In the genomic region with DNA sequence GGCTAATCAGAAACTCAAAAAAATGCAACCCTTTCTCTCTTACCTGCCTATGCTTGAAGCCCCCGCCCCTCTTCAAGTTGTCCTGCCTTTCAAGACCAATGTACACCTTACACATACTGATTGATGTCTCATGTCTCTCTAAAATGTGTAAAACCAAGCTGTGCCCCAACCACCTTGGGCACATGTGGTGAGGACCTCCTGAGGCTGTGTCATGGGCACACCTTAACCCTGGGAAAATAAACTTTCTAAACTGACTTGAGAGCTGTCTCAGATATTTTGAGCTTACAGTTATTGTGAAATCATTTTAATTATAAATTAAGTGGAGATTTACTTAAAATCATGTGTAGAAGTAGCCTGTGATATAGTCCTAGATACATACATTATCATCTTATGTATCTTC, we compare ENCODE assay signal across 2 cellular contexts.
TF ChIP-seq lines count a peak whose summit lies in the region.

No MANE protein-coding gene starts in this region.

TF ChIP-seq in HepG2, 621 proteins besides CTCF, POLR2A, EP300 and RAD21:
- TF ChIP-seq, protein P1, sequence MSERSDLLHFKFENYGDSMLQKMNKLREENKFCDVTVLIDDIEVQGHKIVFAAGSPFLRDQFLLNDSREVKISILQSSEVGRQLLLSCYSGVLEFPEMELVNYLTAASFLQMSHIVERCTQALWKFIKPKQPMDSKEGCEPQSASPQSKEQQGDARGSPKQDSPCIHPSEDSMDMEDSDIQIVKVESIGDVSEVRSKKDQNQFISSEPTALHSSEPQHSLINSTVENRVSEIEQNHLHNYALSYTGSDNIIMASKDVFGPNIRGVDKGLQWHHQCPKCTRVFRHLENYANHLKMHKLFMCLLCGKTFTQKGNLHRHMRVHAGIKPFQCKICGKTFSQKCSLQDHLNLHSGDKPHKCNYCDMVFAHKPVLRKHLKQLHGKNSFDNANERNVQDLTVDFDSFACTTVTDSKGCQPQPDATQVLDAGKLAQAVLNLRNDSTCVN (CRISPR knock-in tag; IDR thresholded peaks at IDR 0.05; ENCODE audit: borderline replicate concordance): no peak
- no peak for TF ChIP-seq GFI1 (CRISPR knock-in tag; IDR thresholded peaks at IDR 0.05; ENCODE audit: borderline replicate concordance)
- TF ChIP-seq, protein P2, sequence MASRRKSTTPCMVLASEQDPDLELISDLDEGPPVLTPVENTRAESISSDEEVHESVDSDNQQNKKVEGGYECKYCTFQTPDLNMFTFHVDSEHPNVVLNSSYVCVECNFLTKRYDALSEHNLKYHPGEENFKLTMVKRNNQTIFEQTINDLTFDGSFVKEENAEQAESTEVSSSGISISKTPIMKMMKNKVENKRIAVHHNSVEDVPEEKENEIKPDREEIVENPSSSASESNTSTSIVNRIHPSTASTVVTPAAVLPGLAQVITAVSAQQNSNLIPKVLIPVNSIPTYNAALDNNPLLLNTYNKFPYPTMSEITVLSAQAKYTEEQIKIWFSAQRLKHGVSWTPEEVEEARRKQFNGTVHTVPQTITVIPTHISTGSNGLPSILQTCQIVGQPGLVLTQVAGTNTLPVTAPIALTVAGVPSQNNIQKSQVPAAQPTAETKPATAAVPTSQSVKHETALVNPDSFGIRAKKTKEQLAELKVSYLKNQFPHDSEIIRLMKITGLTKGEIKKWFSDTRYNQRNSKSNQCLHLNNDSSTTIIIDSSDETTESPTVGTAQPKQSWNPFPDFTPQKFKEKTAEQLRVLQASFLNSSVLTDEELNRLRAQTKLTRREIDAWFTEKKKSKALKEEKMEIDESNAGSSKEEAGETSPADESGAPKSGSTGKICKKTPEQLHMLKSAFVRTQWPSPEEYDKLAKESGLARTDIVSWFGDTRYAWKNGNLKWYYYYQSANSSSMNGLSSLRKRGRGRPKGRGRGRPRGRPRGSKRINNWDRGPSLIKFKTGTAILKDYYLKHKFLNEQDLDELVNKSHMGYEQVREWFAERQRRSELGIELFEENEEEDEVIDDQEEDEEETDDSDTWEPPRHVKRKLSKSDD (CRISPR knock-in tag; IDR thresholded peaks at IDR 0.05; ENCODE audit: low read depth): no peak

TF ChIP-seq in K562, 482 proteins besides CTCF, POLR2A, EP300 and RAD21:
- TF ChIP-seq, protein P3, sequence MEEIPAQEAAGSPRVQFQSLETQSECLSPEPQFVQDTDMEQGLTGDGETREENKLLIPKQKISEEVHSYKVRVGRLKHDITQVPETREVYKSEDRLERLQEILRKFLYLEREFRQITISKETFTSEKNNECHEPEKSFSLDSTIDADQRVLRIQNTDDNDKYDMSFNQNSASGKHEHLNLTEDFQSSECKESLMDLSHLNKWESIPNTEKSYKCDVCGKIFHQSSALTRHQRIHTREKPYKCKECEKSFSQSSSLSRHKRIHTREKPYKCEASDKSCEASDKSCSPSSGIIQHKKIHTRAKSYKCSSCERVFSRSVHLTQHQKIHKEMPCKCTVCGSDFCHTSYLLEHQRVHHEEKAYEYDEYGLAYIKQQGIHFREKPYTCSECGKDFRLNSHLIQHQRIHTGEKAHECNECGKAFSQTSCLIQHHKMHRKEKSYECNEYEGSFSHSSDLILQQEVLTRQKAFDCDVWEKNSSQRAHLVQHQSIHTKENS (CRISPR knock-in tag; IDR thresholded peaks at IDR 0.05): no peak
- TF ChIP-seq, protein P4, sequence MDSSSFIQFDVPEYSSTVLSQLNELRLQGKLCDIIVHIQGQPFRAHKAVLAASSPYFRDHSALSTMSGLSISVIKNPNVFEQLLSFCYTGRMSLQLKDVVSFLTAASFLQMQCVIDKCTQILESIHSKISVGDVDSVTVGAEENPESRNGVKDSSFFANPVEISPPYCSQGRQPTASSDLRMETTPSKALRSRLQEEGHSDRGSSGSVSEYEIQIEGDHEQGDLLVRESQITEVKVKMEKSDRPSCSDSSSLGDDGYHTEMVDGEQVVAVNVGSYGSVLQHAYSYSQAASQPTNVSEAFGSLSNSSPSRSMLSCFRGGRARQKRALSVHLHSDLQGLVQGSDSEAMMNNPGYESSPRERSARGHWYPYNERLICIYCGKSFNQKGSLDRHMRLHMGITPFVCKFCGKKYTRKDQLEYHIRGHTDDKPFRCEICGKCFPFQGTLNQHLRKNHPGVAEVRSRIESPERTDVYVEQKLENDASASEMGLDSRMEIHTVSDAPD (CRISPR knock-in tag; IDR thresholded peaks at IDR 0.05): no peak
- TF ChIP-seq STAT5A (IDR thresholded peaks at IDR 0.05; ENCODE audit: borderline replicate concordance, low read length) (no peak), PCBP2 (IDR thresholded peaks at IDR 0.05; ENCODE audit: low read depth, low read length, poor library complexity, severe bottlenecking) (no peak), HNRNPH1 (optimal IDR thresholded peaks at IDR 0.05; ENCODE audit: low read depth, low read length) (no peak), ZNF165 (CRISPR knock-in tag; IDR thresholded peaks at IDR 0.05; ENCODE audit: borderline replicate concordance) (no peak), HOXB6 (CRISPR knock-in tag; IDR thresholded peaks at IDR 0.05; ENCODE audit: borderline replicate concordance) (no peak), SMAD4 (CRISPR knock-in tag; conservative IDR thresholded peaks at IDR 0.05) (no peak), NELFE (IDR thresholded peaks at IDR 0.05; ENCODE audit: insufficient read depth, insufficient read length) (no peak), POLR2G (IDR thresholded peaks at IDR 0.05; ENCODE audit: low read depth, low read length) (no peak), HDAC1 (IDR thresholded peaks at IDR 0.05) (no peak), ZNF77 (CRISPR knock-in tag; IDR thresholded peaks at IDR 0.05) (no peak), NCOA2 (IDR thresholded peaks at IDR 0.05; ENCODE audit: partially characterized antibody in 2 of 2) (no peak), SIN3B (IDR thresholded peaks at IDR 0.05; ENCODE audit: low read depth) (no peak), ZKSCAN1 (IDR thresholded peaks at IDR 0.05; ENCODE audit: low read depth, low read length) (no peak), RHOXF2B (CRISPR knock-in tag; conservative IDR thresholded peaks at IDR 0.05) (no peak), NR4A1 (CRISPR knock-in tag; IDR thresholded peaks at IDR 0.05) (no peak), NR4A1 (tag; IDR thresholded peaks at IDR 0.05) (no peak), ZNF184 (CRISPR knock-in tag; IDR thresholded peaks at IDR 0.05) (no peak)
- TF ChIP-seq, protein P5, sequence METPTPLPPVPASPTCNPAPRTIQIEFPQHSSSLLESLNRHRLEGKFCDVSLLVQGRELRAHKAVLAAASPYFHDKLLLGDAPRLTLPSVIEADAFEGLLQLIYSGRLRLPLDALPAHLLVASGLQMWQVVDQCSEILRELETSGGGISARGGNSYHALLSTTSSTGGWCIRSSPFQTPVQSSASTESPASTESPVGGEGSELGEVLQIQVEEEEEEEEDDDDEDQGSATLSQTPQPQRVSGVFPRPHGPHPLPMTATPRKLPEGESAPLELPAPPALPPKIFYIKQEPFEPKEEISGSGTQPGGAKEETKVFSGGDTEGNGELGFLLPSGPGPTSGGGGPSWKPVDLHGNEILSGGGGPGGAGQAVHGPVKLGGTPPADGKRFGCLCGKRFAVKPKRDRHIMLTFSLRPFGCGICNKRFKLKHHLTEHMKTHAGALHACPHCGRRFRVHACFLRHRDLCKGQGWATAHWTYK (CRISPR knock-in tag; IDR thresholded peaks at IDR 0.05): no peak
- TF ChIP-seq, protein P6, sequence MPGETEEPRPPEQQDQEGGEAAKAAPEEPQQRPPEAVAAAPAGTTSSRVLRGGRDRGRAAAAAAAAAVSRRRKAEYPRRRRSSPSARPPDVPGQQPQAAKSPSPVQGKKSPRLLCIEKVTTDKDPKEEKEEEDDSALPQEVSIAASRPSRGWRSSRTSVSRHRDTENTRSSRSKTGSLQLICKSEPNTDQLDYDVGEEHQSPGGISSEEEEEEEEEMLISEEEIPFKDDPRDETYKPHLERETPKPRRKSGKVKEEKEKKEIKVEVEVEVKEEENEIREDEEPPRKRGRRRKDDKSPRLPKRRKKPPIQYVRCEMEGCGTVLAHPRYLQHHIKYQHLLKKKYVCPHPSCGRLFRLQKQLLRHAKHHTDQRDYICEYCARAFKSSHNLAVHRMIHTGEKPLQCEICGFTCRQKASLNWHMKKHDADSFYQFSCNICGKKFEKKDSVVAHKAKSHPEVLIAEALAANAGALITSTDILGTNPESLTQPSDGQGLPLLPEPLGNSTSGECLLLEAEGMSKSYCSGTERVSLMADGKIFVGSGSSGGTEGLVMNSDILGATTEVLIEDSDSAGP (CRISPR knock-in tag; IDR thresholded peaks at IDR 0.05): no peak
TF ChIP-seq in K562: peak in this region for 0.
